In genomic region chr1:61389926-61390845, GRCh38 we compare ENCODE assay signal across 22 cellular contexts.
"Had no signal": no experiment of that assay in that cellular context is flagged by ENCODE, and none has a peak within 500 bp of the region (broad histone marks: within the 10 kb centered on the region; RNA-seq: fewer than 3 reads in every experiment).

No MANE protein-coding gene starts in this region.

- FAIRE-seq: colon, kidney had no signal

- H3K27me3 Mint-ChIP-seq: activated CD4-positive, alpha-beta T cell treated with anti-CD3 and anti-CD28 coated beads, Interleukin-2, amount 10 ng/mL, durations not matched to agents 7 days and 5 days; activated CD8-positive, alpha-beta T cell treated with anti-CD3 and anti-CD28 coated beads for 36 hours; central memory CD8-positive, alpha-beta T cell had no signal

- H3K4me3 Mint-ChIP-seq: activated CD4-positive, alpha-beta T cell treated with anti-CD3 and anti-CD28 coated beads, Interleukin-2, amount 10 ng/mL, durations not matched to agents 7 days and 5 days; activated CD8-positive, alpha-beta T cell treated with anti-CD3 and anti-CD28 coated beads for 36 hours; central memory CD8-positive, alpha-beta T cell had no signal

- H3K9ac ChIP-seq: parathyroid adenoma had no signal

- H3K27ac ChIP-seq: ascending aorta, breast epithelium, epithelial cell of prostate, heart right ventricle, parathyroid adenoma had no signal

- H3K36me3 ChIP-seq: breast epithelium had no signal

- H2AFZ ChIP-seq: parathyroid adenoma had no signal

- H3K27me3 ChIP-seq: ascending aorta, breast epithelium, heart right ventricle had no signal

- H3K9me3 Mint-ChIP-seq: activated CD4-positive, alpha-beta T cell treated with anti-CD3 and anti-CD28 coated beads, Interleukin-2, amount 10 ng/mL, durations not matched to agents 7 days and 5 days; activated CD8-positive, alpha-beta T cell treated with anti-CD3 and anti-CD28 coated beads for 36 hours; activated naive CD4-positive, alpha-beta T cell treated with anti-CD3 and anti-CD28 coated beads, Interleukin-2, amount 50 U/mL, for 72 hours; central memory CD8-positive, alpha-beta T cell had no signal

- H3K4me1 ChIP-seq: ascending aorta, breast epithelium, parathyroid adenoma had no signal

- ATAC-seq: activated CD4-positive, CD25-positive, alpha-beta regulatory T cell treated with anti-CD3 and anti-CD28 coated beads, Interleukin-2, amount 50 U/mL, for 24 hours; activated CD8-positive, alpha-beta T cell treated with anti-CD3 and anti-CD28 coated beads for 36 hours; activated naive CD4-positive, alpha-beta T cell treated with anti-CD3 and anti-CD28 coated beads, Interleukin-2, amount 50 U/mL, for 72 hours; heart right ventricle; left lobe of liver; right cardiac atrium; stimulated activated naive CD8-positive, alpha-beta T cell treated with anti-CD3 and anti-CD28 coated beads, Interleukin-15, Interleukin-2, amounts not matched to agents 100 U/mL and 50 U/mL, for 24 hours had no signal

- H3K27ac Mint-ChIP-seq: activated CD4-positive, alpha-beta T cell treated with anti-CD3 and anti-CD28 coated beads, Interleukin-2, amount 10 ng/mL, durations not matched to agents 7 days and 5 days; activated CD8-positive, alpha-beta T cell treated with anti-CD3 and anti-CD28 coated beads for 36 hours; activated naive CD4-positive, alpha-beta T cell treated with anti-CD3 and anti-CD28 coated beads, Interleukin-2, amount 50 U/mL, for 72 hours had no signal

- DNase-seq: activated CD4-positive, alpha-beta T cell treated with anti-CD3 and anti-CD28 coated beads, Interleukin-2, amount 10 ng/mL, durations not matched to agents 7 days and 5 days; activated CD8-positive, alpha-beta T cell treated with anti-CD3 and anti-CD28 coated beads for 36 hours; activated T-cell treated with anti-CD3 and anti-CD28 coated beads, Interleukin-2, amount 50 U/mL, for 1 hour; heart right ventricle; kidney; midbrain; nucleus accumbens; right cardiac atrium; stimulated activated CD4-positive, alpha-beta T cell treated with anti-CD3 and anti-CD28 coated beads, Interleukin-12 subunit alpha, Interleukin-12 subunit beta, amount 100 ng/mL, for 4 hours; stimulated activated CD4-positive, alpha-beta T cell treated with anti-CD3 and anti-CD28 coated beads, Interleukin-4, amount 100 ng/mL, for 4 hours; stimulated activated naive CD8-positive, alpha-beta T cell treated with anti-CD3 and anti-CD28 coated beads, Interleukin-15, Interleukin-2, amounts not matched to agents 100 U/mL and 50 U/mL, for 24 hours; T-helper 2 cell had no signal

- H3K4me3 ChIP-seq: ascending aorta, breast epithelium, heart right ventricle, lung had no signal

- H3K79me2 ChIP-seq: parathyroid adenoma had no signal
